ENCODE assay signal across 8 cellular contexts in the genomic region with DNA sequence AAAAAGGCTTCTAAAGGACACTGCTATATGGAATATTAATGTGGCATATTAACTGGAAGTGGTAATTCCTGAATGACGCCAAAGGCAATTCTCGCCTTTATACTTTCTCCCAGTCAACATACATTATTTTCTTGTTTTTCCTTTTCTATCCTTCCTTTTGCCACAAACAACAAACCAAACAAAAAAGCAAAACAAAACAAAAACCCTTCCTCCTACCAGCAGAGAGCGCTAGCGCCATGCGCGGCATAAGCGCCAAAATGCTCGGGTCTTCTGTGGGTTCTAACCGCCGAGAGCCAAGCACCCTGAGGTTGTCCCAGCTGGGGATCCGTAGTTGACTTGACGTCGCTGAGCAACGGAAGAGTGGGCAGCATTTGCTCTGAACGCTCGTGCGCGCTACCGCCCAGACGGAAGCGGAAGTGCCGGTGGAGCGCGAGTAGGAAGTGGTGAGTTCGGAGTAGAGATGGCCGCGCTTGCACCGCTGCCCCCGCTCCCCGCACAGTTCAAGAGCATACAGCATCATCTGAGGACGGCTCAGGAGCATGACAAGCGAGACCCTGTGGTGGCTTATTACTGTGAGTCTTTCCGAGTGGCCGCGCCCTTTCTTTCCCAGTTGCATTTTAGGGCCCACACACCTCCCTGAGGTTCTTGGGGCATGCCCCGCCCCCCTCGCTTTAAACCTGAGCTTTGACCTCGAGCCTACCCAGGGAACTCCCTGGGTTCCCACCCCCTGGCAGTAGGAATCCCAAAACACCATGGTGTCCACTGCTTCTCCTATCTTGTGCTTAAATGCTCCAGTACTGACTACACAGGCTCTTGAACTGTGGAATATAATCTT. TPM values are rescaled to one million over a fixed set of nuclear protein-coding genes. Genes with fewer than 3 reads are reported as not detected.
A peak's percentile ranks its signal among the peaks of the same experiment; 100 is the strongest.
DNase-seq lines count a peak whose midpoint lies in the region; TF ChIP-seq lines count a peak whose summit lies in the region.

A gene (minus strand): TSS at position 295 of the 835 bp plus-strand sequence. CDS start 58,464 bp downstream, outside the sequence.
A gene with protein sequence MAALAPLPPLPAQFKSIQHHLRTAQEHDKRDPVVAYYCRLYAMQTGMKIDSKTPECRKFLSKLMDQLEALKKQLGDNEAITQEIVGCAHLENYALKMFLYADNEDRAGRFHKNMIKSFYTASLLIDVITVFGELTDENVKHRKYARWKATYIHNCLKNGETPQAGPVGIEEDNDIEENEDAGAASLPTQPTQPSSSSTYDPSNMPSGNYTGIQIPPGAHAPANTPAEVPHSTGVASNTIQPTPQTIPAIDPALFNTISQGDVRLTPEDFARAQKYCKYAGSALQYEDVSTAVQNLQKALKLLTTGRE (plus strand): TSS at position 436 of the 835 bp plus-strand sequence. CDS start 25 bp downstream, at position 461.

- no peak within 1 kb of the TSS for H3K14ac ChIP-seq in neuronal stem cell (ENCODE audit: low read length)

- TF ChIP-seq CTCF in MM.1S (IDR thresholded peaks at IDR 0.05; ENCODE audit: low read length), result peak; percentile 86

- H3K4me2 ChIP-seq in MM.1S (ENCODE audit: low read depth, low read length) (peak within 1 kb of the TSS; percentile 72), neuronal stem cell (ENCODE audit: insufficient read depth, low read length, poor library complexity, severe bottlenecking) (peak within 1 kb of the TSS; percentile 50)

- no peak within 1 kb of the TSS for H3K4ac ChIP-seq in neuronal stem cell (ENCODE audit: low read length)

- H3K9me3 ChIP-seq in MM.1S (replicated peaks; ENCODE audit: insufficient read depth, low read length) (no peaks in the 10 kb centered on the region), neuronal stem cell (replicated peaks in 1 of 2; ENCODE audit: control insufficient read depth in 2 of 2, insufficient read depth in 1 of 2, low read depth in 1 of 2, low read length in 2 of 2) (no peaks in the 10 kb centered on the region)

- H3K27ac ChIP-seq in MM.1S (ENCODE audit: low read length) (peak within 1 kb of the TSS; percentile 32; the same call in 1 of the 2 replicates), neuronal stem cell (replicated peaks; ENCODE audit: low read length) (no peak within 1 kb of the TSS), substantia nigra (ENCODE audit: low read depth, low read length, poor library complexity, severe bottlenecking) (peak within 1 kb of the TSS; percentile 74)

- H3K4me3 ChIP-seq in MM.1S (ENCODE audit: low read length) (peak within 1 kb of the TSS; percentile 87), neuronal stem cell (ENCODE audit: low read length in 2 of 2) (peak within 1 kb of the TSS; percentile 80 to 94)

- H3F3A ChIP-seq in MM.1S (ENCODE audit: insufficient read depth, low read length), result no peaks in the 10 kb centered on the region

- H2AK5ac ChIP-seq in neuronal stem cell (ENCODE audit: low read depth, low read length), result no peak within 1 kb of the TSS

- H4K20me1 ChIP-seq in MM.1S (ENCODE audit: insufficient read depth, low read length), result no peaks in the 10 kb centered on the region; the same call in 1 of the 2 replicates

- H2BK15ac ChIP-seq in neuronal stem cell (ENCODE audit: low read length), result no peak within 1 kb of the TSS

- H3K27me3 ChIP-seq in MM.1S (replicated peaks; ENCODE audit: insufficient read depth, low read length) (no peaks in the 10 kb centered on the region), neuronal stem cell (ENCODE audit: control insufficient read depth in 3 of 3, insufficient read depth in 3 of 3, low read depth in 1 of 3, low read length in 3 of 3) (no peaks in the 10 kb centered on the region)

- no peak within 1 kb of the TSS for H3K23ac ChIP-seq in neuronal stem cell (ENCODE audit: low read depth, low read length, poor library complexity)

- H2BK120ac ChIP-seq in neuronal stem cell (ENCODE audit: low read depth, low read length), result no peak within 1 kb of the TSS

- no peak within 1 kb of the TSS for H2BK12ac ChIP-seq in neuronal stem cell (ENCODE audit: low read length)

- peak; percentile 94 for DNase-seq in GM03348 (ENCODE audit: low spot score)
- peak; percentile 100 for DNase-seq in HCEC 1CT
- peak; percentile 99 for DNase-seq in MM.1S
- peak; percentile 90 for DNase-seq in SIG-M5 (lab: John Stamatoyannopoulos, UW)
- peak; percentile 75 to 89 (median 82) for DNase-seq in activated naive CD4-positive, alpha-beta T cell (lab: John Stamatoyannopoulos, UW)
- peak; percentile 99 for DNase-seq in foreskin melanocyte
- DNase-seq in neuronal stem cell (ENCODE audit: low spot score), result peak; percentile 90
- DNase-seq in substantia nigra (lab: John Stamatoyannopoulos, UW), result peak; percentile 73 to 99 (median 96)

- peaks cover 3% of the 10 kb centered on the region for H3K79me1 ChIP-seq in neuronal stem cell (ENCODE audit: low read depth, low read length)

- H3K4me1 ChIP-seq in MM.1S (ENCODE audit: low read length) (peaks cover 9% of the 10 kb centered on the region), neuronal stem cell (ENCODE audit: control insufficient read depth in 2 of 2, insufficient read depth in 1 of 2, low read depth in 1 of 2, low read length in 2 of 2) (peaks cover 0 to 1% of the 10 kb centered on the region in 2 donors)

- peak within 1 kb of the TSS; percentile 67 for H3K9ac ChIP-seq in MM.1S (ENCODE audit: low read length)
- peak within 1 kb of the TSS; percentile 93 for H3K9ac ChIP-seq in neuronal stem cell (ENCODE audit: low read depth, low read length, poor library complexity)

- no peak within 1 kb of the TSS for H2BK5ac ChIP-seq in neuronal stem cell (ENCODE audit: low read length)

- H3K9me2 ChIP-seq in MM.1S (replicated peaks; ENCODE audit: insufficient read depth, low read length), result no peaks in the 10 kb centered on the region

- H3K18ac ChIP-seq in neuronal stem cell (ENCODE audit: low read length), result peak within 1 kb of the TSS; percentile 86

- no CpG with 5 or more reads among the region's 38 CpGs for WGBS in neuronal stem cell (ENCODE audit: extremely low coverage in 2 of 2, insufficient read length in 2 of 2, insufficient replicate concordance in 1 of 2), 2 donors

- H2AFZ ChIP-seq in MM.1S (ENCODE audit: low read length) (peak within 1 kb of the TSS; percentile 71), neuronal stem cell (ENCODE audit: low read length) (peak within 1 kb of the TSS; percentile 86)

- peaks cover 50% of the 10 kb centered on the region for H3K79me2 ChIP-seq in MM.1S (ENCODE audit: low read length)

- H3K36me3 ChIP-seq in MM.1S (replicated peaks; ENCODE audit: insufficient read depth, low read length), result no peaks in the 10 kb centered on the region
- H3K36me3 ChIP-seq in neuronal stem cell (replicated peaks in 1 of 2; ENCODE audit: control insufficient read depth in 2 of 2, insufficient read depth in 2 of 2, low read length in 2 of 2), result peaks cover 0 to 15% of the 10 kb centered on the region in 2 donors

- no peak within 1 kb of the TSS for H4K91ac ChIP-seq in neuronal stem cell (ENCODE audit: low read depth, low read length, poor library complexity)

- H4K8ac ChIP-seq in neuronal stem cell (ENCODE audit: low read depth, low read length), result no peak within 1 kb of the TSS

RNA-seq across cellular contexts. Expression of the first gene that starts in this region (rescaled TPM):
- polyA plus RNA-seq in neuronal stem cell (2013, experiment 1 of 2), result 0.18 TPM
- polyA plus RNA-seq in neuronal stem cell (2013, experiment 2 of 2), result 0.29 TPM

RNA-seq across cellular contexts. Expression of the second gene that starts in this region (rescaled TPM):
- 55.9 TPM for polyA plus RNA-seq in neuronal stem cell (2013, experiment 1 of 2)
- 56.2 TPM for polyA plus RNA-seq in neuronal stem cell (2013, experiment 2 of 2)
